6 cellular contexts compared by ENCODE assay signal in genomic region chr11:61194133-61194785, GRCh38. TPM values are rescaled to one million over a fixed set of nuclear protein-coding genes. Genes with fewer than 3 reads are reported as not detected.
"Had no signal": no experiment of that assay in that cellular context is flagged by ENCODE, and none has a peak within 500 bp of the region (broad histone marks: within the 10 kb centered on the region; RNA-seq: fewer than 3 reads in every experiment).

No MANE protein-coding gene starts in this region.

RNA-seq across cellular contexts. Expression of gene PGA3, which starts 9.1 kb away (rescaled TPM):
- total RNA-seq: activated CD8-positive, alpha-beta T cell treated with anti-CD3 and anti-CD28 coated beads, Interleukin-2, amount 10 ng/mL, durations not matched to agents 7 days and 5 days; activated naive CD8-positive, alpha-beta T cell treated with anti-CD3 and anti-CD28 coated beads, Interleukin-2, amount 10 ng/mL, durations not matched to agents 7 days and 5 days; MCF 10A; NCI-H460; SJSA1; T-helper 1 cell treated with Interleukin-12 subunit alpha and Interleukin-12 subunit beta and Interleukin-4 antibody, amounts not matched to agents 30 ng/mL and 1 ng/mL, for 36 hours had no signal

RNA-seq across cellular contexts. Expression of gene PGA4, which starts 27.9 kb away (rescaled TPM):
- total RNA-seq: activated CD8-positive, alpha-beta T cell treated with anti-CD3 and anti-CD28 coated beads, Interleukin-2, amount 10 ng/mL, durations not matched to agents 7 days and 5 days; activated naive CD8-positive, alpha-beta T cell treated with anti-CD3 and anti-CD28 coated beads, Interleukin-2, amount 10 ng/mL, durations not matched to agents 7 days and 5 days; MCF 10A; NCI-H460; SJSA1; T-helper 1 cell treated with Interleukin-12 subunit alpha and Interleukin-12 subunit beta and Interleukin-4 antibody, amounts not matched to agents 30 ng/mL and 1 ng/mL, for 36 hours had no signal

RNA-seq across cellular contexts. Expression of gene PGA5, which starts 46.7 kb away (rescaled TPM):
- total RNA-seq: activated CD8-positive, alpha-beta T cell treated with anti-CD3 and anti-CD28 coated beads, Interleukin-2, amount 10 ng/mL, durations not matched to agents 7 days and 5 days; activated naive CD8-positive, alpha-beta T cell treated with anti-CD3 and anti-CD28 coated beads, Interleukin-2, amount 10 ng/mL, durations not matched to agents 7 days and 5 days; MCF 10A; NCI-H460; SJSA1; T-helper 1 cell treated with Interleukin-12 subunit alpha and Interleukin-12 subunit beta and Interleukin-4 antibody, amounts not matched to agents 30 ng/mL and 1 ng/mL, for 36 hours had no signal
